15 cellular contexts compared by ENCODE assay signal in the genomic region with DNA sequence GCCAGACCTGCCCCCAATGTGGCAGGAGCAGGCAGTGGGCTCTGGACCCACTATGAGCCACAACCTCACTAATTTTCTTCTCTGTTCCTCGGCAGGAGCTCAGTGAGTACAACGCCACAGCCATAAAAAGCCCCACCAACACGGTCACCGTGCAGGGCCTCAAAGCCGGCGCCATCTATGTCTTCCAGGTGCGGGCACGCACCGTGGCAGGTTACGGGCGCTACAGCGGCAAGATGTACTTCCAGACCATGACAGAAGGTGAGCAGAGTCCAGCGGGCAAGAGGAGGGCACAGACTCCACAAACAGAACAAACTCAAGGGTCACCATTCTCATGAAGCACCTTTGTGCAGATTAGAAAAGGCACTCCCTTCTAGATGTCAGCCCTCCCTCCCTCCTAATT.
DNase-seq lines count a peak whose midpoint lies in the region; TF ChIP-seq lines count a peak whose summit lies in the region.
"Had no signal": no experiment of that assay in that cellular context is flagged by ENCODE, and none has a peak within 500 bp of the region (broad histone marks: within the 10 kb centered on the region; RNA-seq: fewer than 3 reads in every experiment).

No MANE protein-coding gene starts in this region.

- H3K4me3 ChIP-seq in BLaER1 treated with 17β-estradiol and CSF1 and Interleukin-3, amounts not matched to agents 10 nM and 100 nM, result no peak overlapping the region
- no peak overlapping the region for H3K4me3 ChIP-seq in coronary artery

- no peaks in the 10 kb centered on the region for H3K9me3 ChIP-seq in BLaER1 treated with 17β-estradiol and CSF1 and Interleukin-3, amounts not matched to agents 10 nM and 100 nM (replicated peaks in 1 of 11)

- no peaks in the 10 kb centered on the region for H3K4me1 Mint-ChIP-seq in activated naive CD8-positive, alpha-beta T cell treated with anti-CD3 and anti-CD28 coated beads for 36 hours

- peaks cover 4 to 17% (median 9%) of the 10 kb centered on the region in 10 experiments for H3K4me1 ChIP-seq in BLaER1 treated with 17β-estradiol and CSF1 and Interleukin-3, amounts not matched to agents 10 nM and 100 nM

- no peak overlapping the region for H3K4me3 Mint-ChIP-seq in activated naive CD8-positive, alpha-beta T cell treated with anti-CD3 and anti-CD28 coated beads for 36 hours

- H4K20me1 ChIP-seq in BLaER1 treated with 17β-estradiol and CSF1 and Interleukin-3, amounts not matched to agents 10 nM and 100 nM, result no peaks in the 10 kb centered on the region; a peak in 2 of 22 replicates

- peak overlapping the region; percentile 17 to 49 (median 38); a peak in 18 of 22 replicates for H3K4me2 ChIP-seq in BLaER1 treated with 17β-estradiol and CSF1 and Interleukin-3, amounts not matched to agents 10 nM and 100 nM

- no peak overlapping the region for H3K27ac Mint-ChIP-seq in activated naive CD8-positive, alpha-beta T cell treated with anti-CD3 and anti-CD28 coated beads for 36 hours

- no peak overlapping the region for H3K27ac ChIP-seq in BLaER1 treated with 17β-estradiol and CSF1 and Interleukin-3, amounts not matched to agents 10 nM and 100 nM
- H3K27ac ChIP-seq in coronary artery, result no peak overlapping the region
- H3K27ac ChIP-seq: C4-2B had no signal

- H3K27me3 Mint-ChIP-seq in activated naive CD8-positive, alpha-beta T cell treated with anti-CD3 and anti-CD28 coated beads for 36 hours, result peaks cover 8% of the 10 kb centered on the region

- DNase-seq in DMS79 treated with DMSO at 0.1 percent for 48 hours (lab: John Stamatoyannopoulos, UW) (peak; percentile 13), DMS79 (lab: John Stamatoyannopoulos, UW) (no peak), NCI-H2196 treated with DMSO at 0.1 percent for 48 hours (lab: John Stamatoyannopoulos, UW; ENCODE audit: unreplicated experiment) (peak; percentile 64), NCI-H2196 (lab: John Stamatoyannopoulos, UW; ENCODE audit: unreplicated experiment) (no peak), SKM-1 treated with dmso at 0.1 percent for 144 hours (lab: John Stamatoyannopoulos, UW; ENCODE audit: unreplicated experiment) (peak; percentile 99), coronary artery (ENCODE audit: low spot score) (no peak)
- no peak for DNase-seq in activated naive CD8-positive, alpha-beta T cell treated with anti-CD3 and anti-CD28 coated beads for 36 hours
- DNase-seq: DMS153, KBM-7, NCI-H1930, NCI-H69, T-helper 1 cell, T1000 had no signal

- no peaks in the 10 kb centered on the region for H3K36me3 Mint-ChIP-seq in activated naive CD8-positive, alpha-beta T cell treated with anti-CD3 and anti-CD28 coated beads for 36 hours

- H3K36me3 ChIP-seq in BLaER1 treated with 17β-estradiol and CSF1 and Interleukin-3, amounts not matched to agents 10 nM and 100 nM, result no peaks in the 10 kb centered on the region

- H3K9me3 Mint-ChIP-seq in activated naive CD8-positive, alpha-beta T cell treated with anti-CD3 and anti-CD28 coated beads for 36 hours, result no peaks in the 10 kb centered on the region

- no peak overlapping the region for H3K9ac ChIP-seq in BLaER1 treated with 17β-estradiol and CSF1 and Interleukin-3, amounts not matched to agents 10 nM and 100 nM

- no peak for TF ChIP-seq CTCF in coronary artery (IDR thresholded peaks at IDR 0.05)

- H3K27me3 ChIP-seq in BLaER1 treated with 17β-estradiol and CSF1 and Interleukin-3, amounts not matched to agents 10 nM and 100 nM, result no peaks in the 10 kb centered on the region

Comparison
In these comparisons a context has a peak if more than half of its experiments do, and no peak if none do; other contexts are left out.
1. DNase-seq: peak in DMS79 treated with DMSO at 0.1 percent for 48 hours (single experiment), NCI-H2196 treated with DMSO at 0.1 percent for 48 hours (single experiment) and SKM-1 treated with dmso at 0.1 percent for 144 hours (single experiment); none in DMS79 (single experiment), NCI-H2196 (single experiment), activated naive CD8-positive, alpha-beta T cell treated with anti-CD3 and anti-CD28 coated beads for 36 hours (single experiment) and coronary artery (single experiment).